ENCODE assay signal across 19 cellular contexts in genomic region chr1:43350976-43351375, GRCh38. TPM values are rescaled to one million over a fixed set of nuclear protein-coding genes. Genes with fewer than 3 reads are reported as not detected.
"Had no signal": no experiment of that assay in that cellular context is flagged by ENCODE, and none has a peak within 500 bp of the region (broad histone marks: within the 10 kb centered on the region; RNA-seq: fewer than 3 reads in every experiment).

No MANE protein-coding gene starts in this region.

- ATAC-seq: activated CD4-positive, CD25-positive, alpha-beta regulatory T cell treated with anti-CD3 and anti-CD28 coated beads, Interleukin-2, amount 50 U/mL, for 24 hours; body of pancreas; foreskin keratinocyte; left lung; stimulated activated memory B cell treated with anti-CD40 and anti-IgM and Interleukin-4, amounts not matched to agents 10 μg/mL and 1 μg/mL and 100 μg/mL, for 72 hours had no signal

- H3K4me3 ChIP-seq: body of pancreas, left lung, spleen had no signal

- H3K9me3 Mint-ChIP-seq: activated CD4-positive, alpha-beta T cell treated with anti-CD3 and anti-CD28 coated beads, Interleukin-2, amount 10 ng/mL, durations not matched to agents 7 days and 5 days; activated naive CD8-positive, alpha-beta T cell treated with anti-CD3 and anti-CD28 coated beads, Interleukin-2, amount 10 ng/mL, durations not matched to agents 7 days and 5 days; stimulated activated memory B cell treated with anti-CD40 and anti-IgM and Interleukin-4, amounts not matched to agents 10 μg/mL and 1 μg/mL and 100 μg/mL, for 72 hours had no signal

- H3K36me3 ChIP-seq: left lung, neutrophil had no signal

- H3K4me1 ChIP-seq: foreskin keratinocyte, parathyroid adenoma had no signal

- H3K9me3 ChIP-seq: body of pancreas, left lung, neutrophil, spleen had no signal

- H3K27ac ChIP-seq: foreskin keratinocyte, left lung, parathyroid adenoma, spleen had no signal

- H3K4me3 Mint-ChIP-seq: activated CD4-positive, alpha-beta T cell treated with anti-CD3 and anti-CD28 coated beads, Interleukin-2, amount 10 ng/mL, durations not matched to agents 7 days and 5 days; activated naive CD8-positive, alpha-beta T cell treated with anti-CD3 and anti-CD28 coated beads, Interleukin-2, amount 10 ng/mL, durations not matched to agents 7 days and 5 days; stimulated activated memory B cell treated with anti-CD40 and anti-IgM and Interleukin-4, amounts not matched to agents 10 μg/mL and 1 μg/mL and 100 μg/mL, for 72 hours had no signal

- H3K27me3 Mint-ChIP-seq: activated CD4-positive, alpha-beta T cell treated with anti-CD3 and anti-CD28 coated beads, Interleukin-2, amount 10 ng/mL, durations not matched to agents 7 days and 5 days; stimulated activated memory B cell treated with anti-CD40 and anti-IgM and Interleukin-4, amounts not matched to agents 10 μg/mL and 1 μg/mL and 100 μg/mL, for 72 hours had no signal

- DNase-seq: activated CD4-positive, alpha-beta T cell treated with anti-CD3 and anti-CD28 coated beads, Interleukin-2, amount 10 ng/mL, durations not matched to agents 7 days and 5 days; activated CD8-positive, alpha-beta memory T cell treated with anti-CD3 and anti-CD28 coated beads, Interleukin-2, amount 50 U/mL, for 4 hours; activated gamma-delta T cell; activated naive CD8-positive, alpha-beta T cell treated with anti-CD3 and anti-CD28 coated beads, Interleukin-2, amount 10 ng/mL, durations not matched to agents 7 days and 5 days; activated T-cell treated with anti-CD3 and anti-CD28 coated beads, Interleukin-2, amount 50 U/mL, for 48 hours; amygdala; body of pancreas; foreskin keratinocyte; kidney; left lung; mammary epithelial cell; spleen; stimulated activated CD4-positive, alpha-beta T cell treated with anti-CD3 and anti-CD28 coated beads, Interleukin-4, amount 100 ng/mL, for 4 hours had no signal

- H3K27me3 ChIP-seq: body of pancreas, foreskin keratinocyte, left lung, neutrophil, spleen had no signal

- H3K27ac Mint-ChIP-seq: activated CD4-positive, alpha-beta T cell treated with anti-CD3 and anti-CD28 coated beads, Interleukin-2, amount 10 ng/mL, durations not matched to agents 7 days and 5 days; activated naive CD8-positive, alpha-beta T cell treated with anti-CD3 and anti-CD28 coated beads, Interleukin-2, amount 10 ng/mL, durations not matched to agents 7 days and 5 days had no signal

RNA-seq across cellular contexts. Expression of gene MPL, which starts 13.4 kb away (rescaled TPM):
- total RNA-seq: activated CD4-positive, alpha-beta T cell treated with anti-CD3 and anti-CD28 coated beads, Interleukin-2, amount 10 ng/mL, durations not matched to agents 7 days and 5 days; activated naive CD8-positive, alpha-beta T cell treated with anti-CD3 and anti-CD28 coated beads, Interleukin-2, amount 10 ng/mL, durations not matched to agents 7 days and 5 days; body of pancreas; fibroblast of lung; foreskin keratinocyte; T-helper 1 cell treated with Interleukin-12 subunit alpha and Interleukin-12 subunit beta and Interleukin-4 antibody, amounts not matched to agents 30 ng/mL and 1 ng/mL, for 36 hours had no signal
